ENCODE assay signal across 24 cellular contexts in genomic region chr16:14146445-14146844, GRCh38.
A peak's percentile ranks its signal among the peaks of the same experiment; 100 is the strongest.
DNase-seq lines count a peak whose midpoint lies in the region; ATAC-seq, FAIRE-seq and TF ChIP-seq lines count a peak whose summit lies in the region.
"Had no signal": no experiment of that assay in that cellular context is flagged by ENCODE, and none has a peak within 500 bp of the region (broad histone marks: within the 10 kb centered on the region; RNA-seq: fewer than 3 reads in every experiment).

No MANE protein-coding gene starts in this region.

- H3K4me1 ChIP-seq in small intestine (ENCODE audit: control insufficient read depth in 2 of 2, insufficient read depth in 1 of 2, low read depth in 1 of 2, low read length in 1 of 2), result no peaks in the 10 kb centered on the region
- H3K4me1 ChIP-seq: Caco-2 had no signal

- FAIRE-seq in small intestine (lab: Jason Lieb, UNC), result no peak

- H3K27me3 ChIP-seq in small intestine (ENCODE audit: control insufficient read depth in 2 of 2, insufficient read depth in 2 of 2, low read length in 2 of 2), result no peaks in the 10 kb centered on the region
- H3K27me3 ChIP-seq: ascending aorta, thyroid gland had no signal

- ATAC-seq in GM21737 (IDR thresholded peaks at IDR 0.05; ENCODE audit: unreplicated experiment), result no peak
- ATAC-seq: activated CD4-positive, CD25-positive, alpha-beta regulatory T cell treated with anti-CD3 and anti-CD28 coated beads, Interleukin-2, amount 50 U/mL, for 24 hours had no signal

- H3K4me3 ChIP-seq in choroid plexus epithelial cell (ENCODE audit: low read depth, low read length) (no peak overlapping the region), small intestine (ENCODE audit: low read depth in 1 of 2, low read length in 2 of 2) (no peak overlapping the region)
- H3K4me3 ChIP-seq: thyroid gland had no signal

- DNase-seq in Daoy (ENCODE audit: low read depth), result peak; percentile 10
- peak; percentile 6 for DNase-seq in GM20000 (ENCODE audit: low spot score)
- peak; percentile 26 for DNase-seq in choroid plexus epithelial cell (ENCODE audit: low read depth)
- peak; percentile 49 for DNase-seq in small intestine
- DNase-seq in GF-D8 (lab: John Stamatoyannopoulos, UW), result no peak
- no peak for DNase-seq in caudate nucleus (lab: John Stamatoyannopoulos, UW)
- no peak for DNase-seq in NCI-H1048 (lab: John Stamatoyannopoulos, UW)
- DNase-seq: activated CD4-positive, alpha-beta memory T cell treated with anti-CD3 and anti-CD28 coated beads for 36 hours; activated naive CD8-positive, alpha-beta T cell treated with anti-CD3 and anti-CD28 coated beads for 36 hours; C1 segment of cervical spinal cord; Caco-2; DMS79; H7; islet precursor cell; naive B cell; NCI-H1092; NCI-H1694 treated with DMSO at 0.1 percent for 48 hours; NCI-H526; nucleus accumbens; SK-N-SH; thyroid gland had no signal

- H3K27ac ChIP-seq in small intestine (ENCODE audit: low read depth in 1 of 2, low read length in 1 of 2), result peak overlapping the region; percentile 26 to 29
- H3K27ac ChIP-seq in caudate nucleus (ENCODE audit: low read depth, low read length), result no peak overlapping the region

- TF ChIP-seq CTCF in GM20000 (IDR thresholded peaks at IDR 0.05; ENCODE audit: extremely low read depth, missing control alignments) (no peak), choroid plexus epithelial cell (conservative IDR thresholded peaks at IDR 0.05; ENCODE audit: low read depth, low read length) (no peak)

- no peaks in the 10 kb centered on the region for H3K36me3 ChIP-seq in small intestine (ENCODE audit: control insufficient read depth in 2 of 2, insufficient read depth in 2 of 2, low read length in 2 of 2)
- H3K36me3 ChIP-seq: ascending aorta, thyroid gland had no signal

- H3K9me3 ChIP-seq in small intestine (ENCODE audit: control insufficient read depth, low read depth), result no peaks in the 10 kb centered on the region
- H3K9me3 ChIP-seq: ascending aorta, Caco-2, SK-N-SH, thyroid gland had no signal

Comparison
In these comparisons a context has a peak if more than half of its experiments do, and no peak if none do; other contexts are left out.
1. DNase-seq: peak in Daoy (single experiment), GM20000 (single experiment), choroid plexus epithelial cell (single experiment) and small intestine (single experiment); none in GF-D8 (single experiment), caudate nucleus (0 of 61) and NCI-H1048 (single experiment).